2 cellular contexts compared by ENCODE assay signal in genomic region chr3:146883292-146883691, GRCh38.
TF ChIP-seq lines count a peak whose summit lies in the region.

No MANE protein-coding gene starts in this region.

TF ChIP-seq in SK-N-SH treated with all-trans-retinoic acid at 6 μM for 48 hours, 23 proteins besides CTCF, POLR2A, EP300 and RAD21 (continued from another document):
- TF ChIP-seq, protein P1, sequence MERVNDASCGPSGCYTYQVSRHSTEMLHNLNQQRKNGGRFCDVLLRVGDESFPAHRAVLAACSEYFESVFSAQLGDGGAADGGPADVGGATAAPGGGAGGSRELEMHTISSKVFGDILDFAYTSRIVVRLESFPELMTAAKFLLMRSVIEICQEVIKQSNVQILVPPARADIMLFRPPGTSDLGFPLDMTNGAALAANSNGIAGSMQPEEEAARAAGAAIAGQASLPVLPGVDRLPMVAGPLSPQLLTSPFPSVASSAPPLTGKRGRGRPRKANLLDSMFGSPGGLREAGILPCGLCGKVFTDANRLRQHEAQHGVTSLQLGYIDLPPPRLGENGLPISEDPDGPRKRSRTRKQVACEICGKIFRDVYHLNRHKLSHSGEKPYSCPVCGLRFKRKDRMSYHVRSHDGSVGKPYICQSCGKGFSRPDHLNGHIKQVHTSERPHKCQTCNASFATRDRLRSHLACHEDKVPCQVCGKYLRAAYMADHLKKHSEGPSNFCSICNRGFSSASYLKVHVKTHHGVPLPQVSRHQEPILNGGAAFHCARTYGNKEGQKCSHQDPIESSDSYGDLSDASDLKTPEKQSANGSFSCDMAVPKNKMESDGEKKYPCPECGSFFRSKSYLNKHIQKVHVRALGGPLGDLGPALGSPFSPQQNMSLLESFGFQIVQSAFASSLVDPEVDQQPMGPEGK (CRISPR knock-in tag; IDR thresholded peaks at IDR 0.05; ENCODE audit: borderline replicate concordance) = no peak
- no peak for TF ChIP-seq BACH2 (CRISPR knock-in tag; IDR thresholded peaks at IDR 0.05; ENCODE audit: borderline replicate concordance)
- TF ChIP-seq, protein P2, sequence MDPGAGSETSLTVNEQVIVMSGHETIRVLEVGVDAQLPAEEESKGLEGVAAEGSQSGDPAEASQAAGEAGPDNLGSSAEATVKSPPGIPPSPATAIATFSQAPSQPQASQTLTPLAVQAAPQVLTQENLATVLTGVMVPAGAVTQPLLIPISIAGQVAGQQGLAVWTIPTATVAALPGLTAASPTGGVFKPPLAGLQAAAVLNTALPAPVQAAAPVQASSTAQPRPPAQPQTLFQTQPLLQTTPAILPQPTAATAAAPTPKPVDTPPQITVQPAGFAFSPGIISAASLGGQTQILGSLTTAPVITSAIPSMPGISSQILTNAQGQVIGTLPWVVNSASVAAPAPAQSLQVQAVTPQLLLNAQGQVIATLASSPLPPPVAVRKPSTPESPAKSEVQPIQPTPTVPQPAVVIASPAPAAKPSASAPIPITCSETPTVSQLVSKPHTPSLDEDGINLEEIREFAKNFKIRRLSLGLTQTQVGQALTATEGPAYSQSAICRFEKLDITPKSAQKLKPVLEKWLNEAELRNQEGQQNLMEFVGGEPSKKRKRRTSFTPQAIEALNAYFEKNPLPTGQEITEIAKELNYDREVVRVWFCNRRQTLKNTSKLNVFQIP (CRISPR knock-in tag; IDR thresholded peaks at IDR 0.05; ENCODE audit: borderline replicate concordance, low read depth) = no peak
- no peak for TF ChIP-seq ARNTL (CRISPR knock-in tag; IDR thresholded peaks at IDR 0.05; ENCODE audit: borderline replicate concordance, low read depth)
- no peak for TF ChIP-seq ZNF565 (CRISPR knock-in tag; conservative IDR thresholded peaks at IDR 0.05; ENCODE audit: low read depth)
- TF ChIP-seq ESRRG (CRISPR knock-in tag; IDR thresholded peaks at IDR 0.05) = no peak
- TF ChIP-seq TCF4 (CRISPR knock-in tag; IDR thresholded peaks at IDR 0.05; ENCODE audit: borderline replicate concordance) = no peak
- TF ChIP-seq ZFP30 (CRISPR knock-in tag; IDR thresholded peaks at IDR 0.05) = no peak
- TF ChIP-seq GLIS3 (CRISPR knock-in tag; IDR thresholded peaks at IDR 0.05) = no peak
- no peak for TF ChIP-seq PPARA (CRISPR knock-in tag; IDR thresholded peaks at IDR 0.05; ENCODE audit: borderline replicate concordance)

TF ChIP-seq in SK-N-SH, 30 proteins besides CTCF, POLR2A, EP300 and RAD21 (continued from another document):
- TF ChIP-seq, protein P3, sequence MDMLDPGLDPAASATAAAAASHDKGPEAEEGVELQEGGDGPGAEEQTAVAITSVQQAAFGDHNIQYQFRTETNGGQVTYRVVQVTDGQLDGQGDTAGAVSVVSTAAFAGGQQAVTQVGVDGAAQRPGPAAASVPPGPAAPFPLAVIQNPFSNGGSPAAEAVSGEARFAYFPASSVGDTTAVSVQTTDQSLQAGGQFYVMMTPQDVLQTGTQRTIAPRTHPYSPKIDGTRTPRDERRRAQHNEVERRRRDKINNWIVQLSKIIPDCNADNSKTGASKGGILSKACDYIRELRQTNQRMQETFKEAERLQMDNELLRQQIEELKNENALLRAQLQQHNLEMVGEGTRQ (IDR thresholded peaks at IDR 0.05; ENCODE audit: borderline replicate concordance, low read depth, low read length) = no peak
- TF ChIP-seq GATA2 (CRISPR knock-in tag; IDR thresholded peaks at IDR 0.05) = no peak
- TF ChIP-seq NRF1 (IDR thresholded peaks at IDR 0.05; ENCODE audit: low read depth, low read length) = no peak
- TF ChIP-seq MXI1 (IDR thresholded peaks at IDR 0.05; ENCODE audit: low read depth, low read length) = no peak
- TF ChIP-seq YY1 (IDR thresholded peaks at IDR 0.05; ENCODE audit: low read depth) = no peak
- no peak for TF ChIP-seq MAX (IDR thresholded peaks at IDR 0.05; ENCODE audit: low read depth)
TF ChIP-seq in SK-N-SH: peak in this region for 0.
